Comparison of ENCODE assay signal across 14 cellular contexts in the genomic region with DNA sequence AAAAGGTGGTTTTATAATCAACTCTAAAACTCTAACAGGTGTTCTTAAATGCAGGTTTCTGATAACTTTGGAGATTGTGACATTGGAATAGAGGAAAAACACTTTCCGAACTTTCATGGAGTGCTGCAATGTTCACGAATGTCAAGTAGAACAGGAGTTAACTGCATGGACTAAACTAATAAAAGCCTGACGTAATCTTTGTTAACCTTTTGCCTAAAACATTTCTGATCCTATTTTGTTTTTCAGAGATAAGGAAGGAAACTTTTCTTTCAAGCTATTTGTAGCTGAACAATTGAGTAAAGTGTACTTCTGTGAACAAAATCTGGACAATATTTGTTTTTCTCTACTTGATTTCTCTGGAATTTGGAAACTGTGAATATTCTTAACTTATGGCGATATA.
DNase-seq lines count a peak whose midpoint lies in the region; TF ChIP-seq lines count a peak whose summit lies in the region.
"Had no signal": no experiment of that assay in that cellular context is flagged by ENCODE, and none has a peak within 500 bp of the region (broad histone marks: within the 10 kb centered on the region; RNA-seq: fewer than 3 reads in every experiment).

No MANE protein-coding gene starts in this region.

- no peak for TF ChIP-seq CTCF in fibroblast of villous mesenchyme (IDR thresholded peaks at IDR 0.05; ENCODE audit: insufficient read depth, low read depth, low read length)
- TF ChIP-seq CTCF in liver (IDR thresholded peaks at IDR 0.05; ENCODE audit: low read depth, low read length, missing input control) = no peak
- TF ChIP-seq CTCF in parathyroid adenoma (IDR thresholded peaks at IDR 0.05) = no peak

- no peaks in the 10 kb centered on the region for H3K27me3 ChIP-seq in liver (ENCODE audit: control insufficient read depth in 4 of 4, insufficient read depth in 4 of 4, low read length in 3 of 4)
- H3K27me3 ChIP-seq in parathyroid adenoma (ENCODE audit: control insufficient read depth, insufficient read depth, low read length) = no peaks in the 10 kb centered on the region

- H3K9me3 ChIP-seq in liver (ENCODE audit: control insufficient read depth in 4 of 4, low read length in 3 of 4) = peaks cover 0 to 6% (median under 1%) of the 10 kb centered on the region in 4 donors
- H3K9me3 ChIP-seq in parathyroid adenoma (ENCODE audit: control insufficient read depth, low read length) = no peaks in the 10 kb centered on the region

- H3K4me2 ChIP-seq in parathyroid adenoma (ENCODE audit: low read length) = peak overlapping the region; percentile 17

- DNase-seq in fibroblast of villous mesenchyme (ENCODE audit: low read depth) (peak; percentile 26), GF-D8 (lab: John Stamatoyannopoulos, UW) (no peak), RPMI8226 (no peak), T-helper 1 cell (no peak)
- DNase-seq: AML-193; CD4-positive, alpha-beta T cell; DMS153; DMS79 treated with DMSO at 0.1 percent for 48 hours; GOT3; H7 had no signal

- TF ChIP-seq RAD21 in liver (IDR thresholded peaks at IDR 0.05) = no peak

- H3K36me3 ChIP-seq in liver (ENCODE audit: control insufficient read depth in 4 of 4, insufficient read depth in 3 of 4, low read depth in 1 of 4, low read length in 3 of 4) = no peaks in the 10 kb centered on the region
- H3K36me3 ChIP-seq in parathyroid adenoma (ENCODE audit: control insufficient read depth, insufficient read depth, low read length) = no peaks in the 10 kb centered on the region

- H3K4me3 ChIP-seq in fibroblast of villous mesenchyme (ENCODE audit: low read depth, low read length) (no peak overlapping the region), liver (ENCODE audit: low read depth in 1 of 3, low read length in 3 of 3) (no peak overlapping the region), parathyroid adenoma (ENCODE audit: low read depth, low read length) (no peak overlapping the region)
- H3K4me3 ChIP-seq: GM12878 had no signal

- no peaks in the 10 kb centered on the region for H3K79me2 ChIP-seq in parathyroid adenoma

- H3K9ac ChIP-seq in liver (ENCODE audit: low read depth in 1 of 2, low read length in 2 of 2) (no peak overlapping the region), parathyroid adenoma (no peak overlapping the region)

- 52% methylated on average over 4 of the region's 4 CpGs for WGBS in liver

- H2AFZ ChIP-seq in parathyroid adenoma = no peak overlapping the region

- peaks cover 0 to 4% (median 0%) of the 10 kb centered on the region in 4 donors for H3K4me1 ChIP-seq in liver (ENCODE audit: control insufficient read depth in 4 of 4, insufficient read depth in 4 of 4, low read length in 3 of 4)
- H3K4me1 ChIP-seq in parathyroid adenoma = no peaks in the 10 kb centered on the region

- H3K27ac ChIP-seq in liver (ENCODE audit: low read depth in 1 of 2, low read length in 2 of 2) (peak overlapping the region in 1 of 2 donors; percentile 41), parathyroid adenoma (no peak overlapping the region)
- H3K27ac ChIP-seq: C4-2B had no signal

TF ChIP-seq in liver, 16 proteins besides CTCF, POLR2A, EP300 and RAD21:
- TF ChIP-seq GABPA (IDR thresholded peaks at IDR 0.05 in 1 of 2, conservative IDR thresholded peaks at IDR 0.05 in 1 of 2) (no peak), RXRA (IDR thresholded peaks at IDR 0.05) (peak in 1 of 2 donors; percentile 31), NR2F2 (IDR thresholded peaks at IDR 0.05) (no peak), FOXA2 (IDR thresholded peaks at IDR 0.05) (no peak), YY1 (IDR thresholded peaks at IDR 0.05) (no peak), EGR1 (IDR thresholded peaks at IDR 0.05; ENCODE audit: low read depth in 2 of 2) (no peak), FOXA1 (IDR thresholded peaks at IDR 0.05) (no peak), SP1 (IDR thresholded peaks at IDR 0.05) (peak; percentile 16)
- TF ChIP-seq, protein P1, sequence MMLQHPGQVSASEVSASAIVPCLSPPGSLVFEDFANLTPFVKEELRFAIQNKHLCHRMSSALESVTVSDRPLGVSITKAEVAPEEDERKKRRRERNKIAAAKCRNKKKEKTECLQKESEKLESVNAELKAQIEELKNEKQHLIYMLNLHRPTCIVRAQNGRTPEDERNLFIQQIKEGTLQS (IDR thresholded peaks at IDR 0.05) = no peak
- TF ChIP-seq, protein P2, sequence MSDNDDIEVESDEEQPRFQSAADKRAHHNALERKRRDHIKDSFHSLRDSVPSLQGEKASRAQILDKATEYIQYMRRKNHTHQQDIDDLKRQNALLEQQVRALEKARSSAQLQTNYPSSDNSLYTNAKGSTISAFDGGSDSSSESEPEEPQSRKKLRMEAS (IDR thresholded peaks at IDR 0.05) = no peak
